In genomic region chr1:201119206-201119814, GRCh38 we compare ENCODE assay signal across 2 cellular contexts.
TF ChIP-seq lines count a peak whose summit lies in the region.

No MANE protein-coding gene starts in this region.

TF ChIP-seq in WTC11, 78 proteins besides CTCF, POLR2A, EP300 and RAD21:
- TF ChIP-seq E2F4 (CRISPR knock-in tag; IDR thresholded peaks at IDR 0.05; ENCODE audit: borderline replicate concordance, low read depth) (no peak), HMGXB4 (CRISPR knock-in tag; IDR thresholded peaks at IDR 0.05) (0 out of 2 replicates have a peak, but pooled peaks have one; percentile 49), ZBTB21 (CRISPR knock-in tag; IDR thresholded peaks at IDR 0.05; ENCODE audit: borderline replicate concordance) (no peak)

TF ChIP-seq in H1, 55 proteins besides CTCF, POLR2A, EP300 and RAD21:
- TF ChIP-seq CREB1 (IDR thresholded peaks at IDR 0.05) (peak; percentile 66), RXRA (IDR thresholded peaks at IDR 0.05; ENCODE audit: insufficient read depth, low read depth, low read length) (no peak)
TF ChIP-seq in H1: peak in this region for 1.
